8 cellular contexts compared by ENCODE assay signal in the genomic region with DNA sequence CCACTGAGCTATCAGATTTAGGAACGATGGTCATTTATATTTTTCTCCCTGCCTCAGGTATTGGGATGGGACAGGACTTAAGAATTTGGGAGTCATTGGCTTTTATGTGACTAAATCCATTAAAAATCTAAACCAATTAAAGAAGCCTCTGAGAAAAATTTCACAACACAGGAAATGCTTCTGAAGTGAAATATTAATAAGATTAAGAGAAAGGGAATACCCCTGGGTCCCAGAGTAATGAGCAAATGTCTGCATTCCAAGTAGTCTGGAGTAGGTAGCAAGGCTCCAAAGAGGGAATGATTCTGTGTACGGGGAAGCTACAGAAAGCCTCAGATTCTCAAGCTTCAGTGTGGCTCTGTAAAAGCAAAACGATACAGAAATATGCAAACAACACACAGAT. TPM values are rescaled to one million over a fixed set of nuclear protein-coding genes. Genes with fewer than 3 reads are reported as not detected.
DNase-seq lines count a peak whose midpoint lies in the region; ATAC-seq, FAIRE-seq and TF ChIP-seq lines count a peak whose summit lies in the region.

No MANE protein-coding gene starts in this region.

- no peak overlapping the region for H2BK12ac ChIP-seq in H1 (ENCODE audit: low read depth, low read length)

- POLR2A ChIA-PET in Caco-2 (lab: Charles Lee) (interaction anchor here (0.7 kb wide), 1 partner anchor 346 kb away, joined by 3 read pairs; no protein-coding TSS in a partner anchor), H1 (lab: Charles Lee; ENCODE audit: partially characterized antibody) (interaction anchor here (0.6 to 1.7 kb wide), 8 partner anchors 10 to 306 kb away, joined by 3 to 6 read pairs (median 3); partner anchors contain the start of genes PCNX1 and TTC9)

- no peak overlapping the region for H3K14ac ChIP-seq in H1 (ENCODE audit: insufficient read length)

- peak overlapping the region in 2 of 4 experiments; percentile 30 to 48; a peak in 4 of 7 replicates for H3K9ac ChIP-seq in H1 (replicated peaks in 1 of 4; ENCODE audit: extremely low read depth in 1 of 4, low read depth in 3 of 4, low read length in 3 of 4)

- no peak for TF ChIP-seq RAD21 in H1 (IDR thresholded peaks at IDR 0.05 in 1 of 2, conservative IDR thresholded peaks at IDR 0.05 in 1 of 2; ENCODE audit: low read depth in 2 of 2, low read length in 2 of 2)

- no peak overlapping the region for H3K4ac ChIP-seq in H1 (replicated peaks; ENCODE audit: insufficient read length, low read depth, low read length)

- no peak overlapping the region for H4K91ac ChIP-seq in H1 (replicated peaks; ENCODE audit: insufficient read length, low read length)

- 0 out of 2 replicates have a peak, but pooled peaks cover 4% of the 10 kb centered on the region for H3K79me1 ChIP-seq in H1 (ENCODE audit: low read depth, low read length)

- H2AK5ac ChIP-seq in H1 (ENCODE audit: low read depth, low read length), result no peak overlapping the region

- H3K4me3 ChIP-seq in Caco-2 (ENCODE audit: low read depth, low read length) (peak overlapping the region; percentile 62), NB4 (ENCODE audit: low read depth, low read length) (peak overlapping the region; percentile 65), H1 (ENCODE audit: extremely low read depth in 1 of 4, insufficient read depth in 2 of 4, low read depth in 3 of 4, low read length in 4 of 4) (peak overlapping the region; percentile 30 to 69 (median 46))

- no peak overlapping the region for H2BK120ac ChIP-seq in H1 (replicated peaks; ENCODE audit: low read depth, low read length)

- intact Hi-C loops in Caco-2 (cut with micrococcal nuclease; ENCODE audit: unreplicated experiment), result loop anchor here (5.0 kb wide), 1 partner anchor 116 kb away; no protein-coding TSS in a partner anchor

- H4K5ac ChIP-seq in H1 (ENCODE audit: insufficient read length, low read depth, low read length), result no peak overlapping the region

- TSS peak; percentile 77 for BruUV-seq in Caco-2 (replicated peaks; lab: Mats Ljungman, UMichigan)

- TF ChIP-seq POLR2A in NB4 (IDR thresholded peaks at IDR 0.05; ENCODE audit: extremely low read depth, insufficient read length) (no peak), H1 (IDR thresholded peaks at IDR 0.05; ENCODE audit: control extremely low read depth in 1 of 2, low read depth in 2 of 2, low read length in 2 of 2) (no peak)

- H3K36me3 Mint-ChIP-seq in Caco-2 (ENCODE audit: insufficient read depth, unreplicated experiment), result peaks cover 6% of the 10 kb centered on the region

- peaks cover 2% of the 10 kb centered on the region for H3K23me2 ChIP-seq in H1 (ENCODE audit: low read depth, low read length)

- H3K4me1 ChIP-seq in Caco-2 (no peaks in the 10 kb centered on the region), H1 (replicated peaks in 1 of 4; ENCODE audit: control insufficient read depth in 3 of 4, insufficient read depth in 4 of 4, low read length in 3 of 4) (peaks cover 0 to 3% (median 1%) of the 10 kb centered on the region in 4 experiments; a peak in 4 of 7 replicates)

- H3K9me3 ChIP-seq in Caco-2, result no peaks in the 10 kb centered on the region
- no peaks in the 10 kb centered on the region for H3K9me3 ChIP-seq in H1 (ENCODE audit: insufficient read depth in 2 of 2, low read depth in 1 of 2, low read length in 1 of 2)

- no peak overlapping the region for H3K56ac ChIP-seq in H1 (replicated peaks; ENCODE audit: insufficient read length, low read depth, low read length)

- H3K4me1 Mint-ChIP-seq in Caco-2 (ENCODE audit: low read depth, unreplicated experiment), result peaks cover 8% of the 10 kb centered on the region

- ATAC-seq in GM19395 (IDR thresholded peaks at IDR 0.05; ENCODE audit: unreplicated experiment) (no peak), GM21360 (IDR thresholded peaks at IDR 0.05; ENCODE audit: unreplicated experiment) (no peak)

- H3K79me2 ChIP-seq in H1 (ENCODE audit: control insufficient read depth in 1 of 2, insufficient read depth in 2 of 2, low read length in 2 of 2), result peaks cover 17 to 43% of the 10 kb centered on the region in 2 experiments

- peak overlapping the region; percentile 89 for H2AFZ ChIP-seq in H1 (ENCODE audit: low read length)

- H2BK20ac ChIP-seq in H1 (ENCODE audit: low read length), result no peak overlapping the region

- no peak overlapping the region for H2BK15ac ChIP-seq in H1 (ENCODE audit: low read length)

- H3K27me3 ChIP-seq in Caco-2 (replicated peaks; ENCODE audit: control insufficient read depth, insufficient read depth, low read length) (no peaks in the 10 kb centered on the region), H1 (replicated peaks in 1 of 4; ENCODE audit: control insufficient read depth in 3 of 4, extremely low read depth in 1 of 4, insufficient read depth in 3 of 4, low read length in 3 of 4) (no peaks in the 10 kb centered on the region)

- H3K9me3 Mint-ChIP-seq in Caco-2 (ENCODE audit: unreplicated experiment), result no peaks in the 10 kb centered on the region

- H4K8ac ChIP-seq in H1 (ENCODE audit: extremely low read depth, insufficient read depth, low read length), result no peak overlapping the region

- H3K27ac Mint-ChIP-seq in Caco-2 (ENCODE audit: unreplicated experiment), result peak overlapping the region; percentile 92

- no peak overlapping the region for H3K27ac ChIP-seq in H1 (ENCODE audit: low read depth, low read length)

- no peak overlapping the region for H3K18ac ChIP-seq in H1 (ENCODE audit: extremely low read depth, low read length)

- H3K4me2 ChIP-seq in H1 (ENCODE audit: insufficient read depth in 1 of 2, low read depth in 2 of 2, low read length in 2 of 2), result peak overlapping the region; percentile 35 to 66

- WGBS in H1 (ENCODE audit: extremely low coverage in 1 of 2, insufficient coverage in 1 of 2, insufficient read length in 1 of 2, insufficient replicate concordance in 2 of 2, low coverage in 1 of 2, low lambda C conversion rate in 2 of 2, missing lambda C conversion rate in 1 of 2), 2 experiments, result 63% methylated on average over 3 of the region's 3 CpGs; no CpG with 5 or more reads in 1 of the 2 experiments

- H3K4me3 Mint-ChIP-seq in Caco-2 (ENCODE audit: unreplicated experiment), result peak overlapping the region; percentile 93

- no peak overlapping the region for H3K23ac ChIP-seq in H1 (ENCODE audit: insufficient read length)

- DNase-seq in Caco-2 (no peak), NB4 (ENCODE audit: low read depth) (no peak), H1 (ENCODE audit: low read depth in 1 of 2, low spot score in 2 of 2) (no peak), non-pigmented ciliary epithelial cell (ENCODE audit: low read depth) (peak; percentile 24), foreskin melanocyte (no peak)
- no peak for DNase-seq in activated CD4-positive, alpha-beta T cell treated with anti-CD3 and anti-CD28 coated beads for 48 hours

- no peak overlapping the region for H2BK5ac ChIP-seq in H1 (ENCODE audit: low read depth, low read length)

- peak; percentile 48 for FAIRE-seq in H1 (lab: Jason Lieb, UNC)

- no peak for TF ChIP-seq EP300 in H1 (IDR thresholded peaks at IDR 0.05; ENCODE audit: borderline replicate concordance in 1 of 2, low read depth in 2 of 2, low read length in 2 of 2)

- peaks cover 0 to 2% of the 10 kb centered on the region in 2 experiments for H4K20me1 ChIP-seq in H1 (replicated peaks in 1 of 2; ENCODE audit: control insufficient read depth in 1 of 2, insufficient read depth in 2 of 2, low read length in 2 of 2)

- H3K36me3 ChIP-seq in Caco-2 (ENCODE audit: control insufficient read depth, insufficient read depth, low read length) (no peaks in the 10 kb centered on the region), H1 (ENCODE audit: control insufficient read depth in 2 of 4, insufficient read depth in 4 of 4, low read length in 3 of 4) (peaks cover 0 to 3% (median 1%) of the 10 kb centered on the region in 4 experiments; a peak in 4 of 8 replicates)

- CTCF ChIA-PET in Caco-2 (lab: Charles Lee) (no interaction called here), H1 (lab: Charles Lee; ENCODE audit: partially characterized antibody) (interaction anchor here (0.7 to 1.5 kb wide), 5 partner anchors 12 to 216 kb away, joined by 3 read pairs; no protein-coding TSS in a partner anchor)

- peaks cover 1% of the 10 kb centered on the region for H3K27me3 Mint-ChIP-seq in Caco-2 (ENCODE audit: insufficient read depth, unreplicated experiment)

- no peak for TF ChIP-seq CTCF in Caco-2 (IDR thresholded peaks at IDR 0.05; ENCODE audit: insufficient read depth in 1 of 2, low read depth in 1 of 2, low read length in 1 of 2, severe bottlenecking in 1 of 2, unreplicated experiment in 1 of 2)
- TF ChIP-seq CTCF in NB4 (IDR thresholded peaks at IDR 0.05; ENCODE audit: low read depth, low read length), result no peak
- no peak for TF ChIP-seq CTCF in H1 (IDR thresholded peaks at IDR 0.05; ENCODE audit: control extremely low read depth in 1 of 3, insufficient read depth in 1 of 3, low read depth in 1 of 3, low read length in 3 of 3)

TF ChIP-seq in H1, 55 proteins besides CTCF, POLR2A, EP300 and RAD21 (continues in another document):
- no peak for TF ChIP-seq TCF12 (IDR thresholded peaks at IDR 0.05; ENCODE audit: low read depth, low read length)

RNA-seq across cellular contexts. Expression of gene MED6, which starts 0.7 kb away (rescaled TPM):
- total RNA-seq in Caco-2 (2022), result 48.0 and 55.5 TPM in 2 replicates
- 39.7 and 43.7 TPM in 2 replicates for total RNA-seq in H1 (2021; fragmentation: NEBNext Ultra II Directional; extraction: Animal tissue kit (Norgen Biotek cat#: 25700))
- polyA plus RNA-seq in H1 (2011; rRNA removed), result 16.9 and 33.1 TPM in 2 replicates
- polyA plus RNA-seq in H1 (2011; cell fraction: cytosol; rRNA removed), result 32.9 TPM
- polyA plus RNA-seq in H1 (2011; cell fraction: nucleus; rRNA removed), result 9.8 TPM
- polyA plus RNA-seq in H1 (2012, experiment 1 of 2), result 28.3 to 63.3 TPM (median 37.4 TPM) in 4 replicates
- polyA plus RNA-seq in H1 (2012, experiment 2 of 2), result 9.6 TPM
- polyA plus RNA-seq in H1 (2013, experiment 1 of 2), result 23.9 TPM
- polyA plus RNA-seq in H1 (2013, experiment 2 of 2), result 27.0 TPM
- 48.1 and 52.7 TPM in 2 replicates for polyA minus RNA-seq in H1 (2011; rRNA and poly(A)+ RNA removed)
- polyA minus RNA-seq in H1 (2011; cell fraction: cytosol; rRNA and poly(A)+ RNA removed), result 17.2 TPM
- 97.1 TPM for polyA minus RNA-seq in H1 (2011; cell fraction: nucleus; rRNA and poly(A)+ RNA removed)

RNA-seq across cellular contexts. Expression of gene TTC9, which starts 40.6 kb away (rescaled TPM):
- 3.9 and 4.6 TPM in 2 replicates for total RNA-seq in Caco-2 (2022)
- total RNA-seq in H1 (2021; fragmentation: NEBNext Ultra II Directional; extraction: Animal tissue kit (Norgen Biotek cat#: 25700)), result 27.3 and 29.5 TPM in 2 replicates
- polyA plus RNA-seq in H1 (2011; rRNA removed), result 16.5 and 21.0 TPM in 2 replicates
- 17.9 TPM for polyA plus RNA-seq in H1 (2011; cell fraction: cytosol; rRNA removed)
- 15.4 TPM for polyA plus RNA-seq in H1 (2011; cell fraction: nucleus; rRNA removed)
- 19.8 to 23.0 TPM (median 20.7 TPM) in 4 replicates for polyA plus RNA-seq in H1 (2012, experiment 1 of 2)
- polyA plus RNA-seq in H1 (2012, experiment 2 of 2), result 9.0 TPM
- 19.0 TPM for polyA plus RNA-seq in H1 (2013, experiment 1 of 2)
- 19.0 TPM for polyA plus RNA-seq in H1 (2013, experiment 2 of 2)
- polyA minus RNA-seq in H1 (2011; rRNA and poly(A)+ RNA removed), result 26.2 and 28.0 TPM in 2 replicates
- 13.6 TPM for polyA minus RNA-seq in H1 (2011; cell fraction: cytosol; rRNA and poly(A)+ RNA removed)
- polyA minus RNA-seq in H1 (2011; cell fraction: nucleus; rRNA and poly(A)+ RNA removed), result 15.7 TPM
